In genomic region chr20:32681175-32682084, GRCh38 we compare ENCODE assay signal across 10 cellular contexts. TPM values are rescaled to one million over a fixed set of nuclear protein-coding genes. Genes with fewer than 3 reads are reported as not detected.
DNase-seq lines count a peak whose midpoint lies in the region; ATAC-seq and TF ChIP-seq lines count a peak whose summit lies in the region.
"Had no signal": no experiment of that assay in that cellular context is flagged by ENCODE, and none has a peak within 500 bp of the region (broad histone marks: within the 10 kb centered on the region; RNA-seq: fewer than 3 reads in every experiment).

No MANE protein-coding gene starts in this region.

- peak overlapping the region; percentile 77 for H3K27ac Mint-ChIP-seq in chondrocyte (ENCODE audit: unreplicated experiment)
- H3K27ac Mint-ChIP-seq: B cell, memory B cell had no signal

- no peaks in the 10 kb centered on the region for H3K27me3 Mint-ChIP-seq in chondrocyte (ENCODE audit: low read depth)
- H3K27me3 Mint-ChIP-seq: B cell, memory B cell had no signal

- H4K20me1 ChIP-seq in osteoblast (ENCODE audit: insufficient read depth, low read length) = no peaks in the 10 kb centered on the region

- TF ChIP-seq CTCF in chondrocyte (IDR thresholded peaks at IDR 0.05) (no peak), osteoblast (IDR thresholded peaks at IDR 0.05; ENCODE audit: extremely low read depth, low read depth, low read length) (no peak), transverse colon (IDR thresholded peaks at IDR 0.05) (no peak)

- H3K9me3 Mint-ChIP-seq in chondrocyte (ENCODE audit: low read depth) = no peaks in the 10 kb centered on the region
- H3K9me3 Mint-ChIP-seq: memory B cell had no signal

- DNase-seq in NCI-H526 (lab: John Stamatoyannopoulos, UW) (peak; percentile 6 to 56), NCI-H526 treated with DMSO at 0.1 percent for 48 hours (lab: John Stamatoyannopoulos, UW) (no peak), NCI-H345 (lab: John Stamatoyannopoulos, UW) (peak; percentile 72), chondrocyte (ENCODE audit: low spot score) (no peak), osteoblast (ENCODE audit: insufficient read length, low spot score, missing footprints) (peak; percentile 68), transverse colon (no peak), cerebellum (ENCODE audit: low spot score) (no peak)

- H3K4me3 ChIP-seq in osteoblast (ENCODE audit: insufficient read depth, low read length) (no peak overlapping the region), transverse colon (no peak overlapping the region)

- TF ChIP-seq POLR2A in transverse colon (IDR thresholded peaks at IDR 0.05) = no peak

- H3K27ac ChIP-seq in osteoblast (ENCODE audit: low read depth, low read length) (no peak overlapping the region), transverse colon (no peak overlapping the region)

- no peak for ATAC-seq in HG02588 (IDR thresholded peaks at IDR 0.05; ENCODE audit: unreplicated experiment)

- H3K79me2 ChIP-seq in osteoblast (ENCODE audit: insufficient read depth, low read length) = no peaks in the 10 kb centered on the region

- H2AFZ ChIP-seq in osteoblast (ENCODE audit: low read length) = no peak overlapping the region

- H3K4me1 ChIP-seq in osteoblast (ENCODE audit: insufficient read depth, low read length) = peaks cover 16% of the 10 kb centered on the region
- H3K4me1 ChIP-seq in transverse colon = peaks cover 0 to 8% (median 0%) of the 10 kb centered on the region in 4 donors

- no peak overlapping the region for H3K4me2 ChIP-seq in osteoblast (ENCODE audit: insufficient read depth, low read length)

- TF ChIP-seq EP300 in transverse colon (IDR thresholded peaks at IDR 0.05; ENCODE audit: low read depth) = no peak

- no peaks in the 10 kb centered on the region for H3K36me3 Mint-ChIP-seq in chondrocyte (ENCODE audit: low read depth)

- H3K9me3 ChIP-seq in osteoblast (ENCODE audit: low read depth, low read length) = no peaks in the 10 kb centered on the region
- no peaks in the 10 kb centered on the region for H3K9me3 ChIP-seq in transverse colon

- H3K4me3 Mint-ChIP-seq in chondrocyte (ENCODE audit: unreplicated experiment) = no peak overlapping the region
- H3K4me3 Mint-ChIP-seq: B cell, memory B cell had no signal

- no peaks in the 10 kb centered on the region for H3K27me3 ChIP-seq in osteoblast (ENCODE audit: insufficient read depth, low read length)
- H3K27me3 ChIP-seq in transverse colon = no peaks in the 10 kb centered on the region

- in situ Hi-C loops in transverse colon (cut with MboI; ENCODE audit: low pct_ligation_motif_present in 1 of 4, low pct_unique_long_range_greater_than_20kb in 1 of 4, low sequenced_read_pairs in 3 of 4) = loop anchor here in 1 of 4 donors (5.0 kb wide), 1 partner anchor 101 kb away; no protein-coding TSS in a partner anchor

- WGBS in transverse colon (ENCODE audit: low coverage in 1 of 2), 2 donors = 54% methylated on average over 20 of the region's 20 CpGs; no CpG with 5 or more reads in 1 of the 2 donors

- peaks cover 28% of the 10 kb centered on the region for H3K4me1 Mint-ChIP-seq in chondrocyte (ENCODE audit: low read depth)

- H3K36me3 ChIP-seq in osteoblast (ENCODE audit: insufficient read depth, low read length) (no peaks in the 10 kb centered on the region), transverse colon (no peaks in the 10 kb centered on the region)

- intact Hi-C loops in transverse colon (cut with DNase I; ENCODE audit: low total_unique reads) = no loop called here

RNA-seq across cellular contexts. Expression of gene C20orf203, which starts 7.7 kb away (rescaled TPM):
- total RNA-seq in chondrocyte = 0.07 to 0.15 TPM in 2 of 3 replicates, not detected in the other
- under 0.01 and 0.29 TPM in 2 replicates for total RNA-seq in osteoblast
- total RNA-seq in transverse colon = under 1 TPM in 1 of 4 donors, not detected in 3; 0.16 TPM
- 0.64 TPM for total RNA-seq in cerebellum

Comparison
In these comparisons a context has a peak if more than half of its experiments do, and no peak if none do; other contexts are left out.
1. DNase-seq: peak in NCI-H526 (2 of 2), NCI-H345 (single experiment) and osteoblast (single experiment); none in NCI-H526 treated with DMSO at 0.1 percent for 48 hours (single experiment), chondrocyte (single experiment), transverse colon (single experiment) and cerebellum (single experiment).